2 cellular contexts compared by ENCODE assay signal in the genomic region with DNA sequence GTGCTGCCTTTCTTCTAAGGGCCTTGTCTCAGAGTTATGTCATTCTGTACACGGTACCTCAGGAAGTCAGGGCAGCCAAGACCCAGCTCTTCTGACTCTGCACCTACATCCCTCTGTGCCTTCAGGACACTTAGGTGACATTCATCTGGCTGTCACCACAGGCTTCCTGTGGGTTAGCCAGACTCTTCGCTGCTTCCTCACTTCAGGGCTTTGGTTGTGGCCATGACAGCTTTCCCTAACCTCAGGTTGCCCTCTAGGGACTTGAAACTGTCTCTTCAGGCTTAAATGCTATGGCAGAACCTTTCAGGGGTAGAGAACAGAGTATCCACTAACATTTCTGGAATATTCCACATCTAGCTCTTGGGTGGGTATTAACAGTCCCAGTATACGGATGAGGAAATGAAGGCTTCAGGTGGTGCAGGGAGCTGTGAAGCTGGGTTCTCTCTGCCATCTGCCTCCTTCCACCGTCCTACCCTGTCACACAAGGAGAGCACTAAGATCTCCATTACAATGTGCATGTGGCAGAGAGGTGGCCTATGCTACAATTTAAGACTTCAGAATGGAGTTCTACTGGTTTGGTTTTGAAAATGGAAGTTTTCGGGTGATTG.
TF ChIP-seq lines count a peak whose summit lies in the region.

No MANE protein-coding gene starts in this region.

TF ChIP-seq in HEK293, 187 proteins besides CTCF, POLR2A, EP300 and RAD21:
- TF ChIP-seq, protein P1, sequence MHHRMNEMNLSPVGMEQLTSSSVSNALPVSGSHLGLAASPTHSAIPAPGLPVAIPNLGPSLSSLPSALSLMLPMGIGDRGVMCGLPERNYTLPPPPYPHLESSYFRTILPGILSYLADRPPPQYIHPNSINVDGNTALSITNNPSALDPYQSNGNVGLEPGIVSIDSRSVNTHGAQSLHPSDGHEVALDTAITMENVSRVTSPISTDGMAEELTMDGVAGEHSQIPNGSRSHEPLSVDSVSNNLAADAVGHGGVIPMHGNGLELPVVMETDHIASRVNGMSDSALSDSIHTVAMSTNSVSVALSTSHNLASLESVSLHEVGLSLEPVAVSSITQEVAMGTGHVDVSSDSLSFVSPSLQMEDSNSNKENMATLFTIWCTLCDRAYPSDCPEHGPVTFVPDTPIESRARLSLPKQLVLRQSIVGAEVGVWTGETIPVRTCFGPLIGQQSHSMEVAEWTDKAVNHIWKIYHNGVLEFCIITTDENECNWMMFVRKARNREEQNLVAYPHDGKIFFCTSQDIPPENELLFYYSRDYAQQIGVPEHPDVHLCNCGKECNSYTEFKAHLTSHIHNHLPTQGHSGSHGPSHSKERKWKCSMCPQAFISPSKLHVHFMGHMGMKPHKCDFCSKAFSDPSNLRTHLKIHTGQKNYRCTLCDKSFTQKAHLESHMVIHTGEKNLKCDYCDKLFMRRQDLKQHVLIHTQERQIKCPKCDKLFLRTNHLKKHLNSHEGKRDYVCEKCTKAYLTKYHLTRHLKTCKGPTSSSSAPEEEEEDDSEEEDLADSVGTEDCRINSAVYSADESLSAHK (tag by site-specific recombination; IDR thresholded peaks at IDR 0.05): 0 out of 2 replicates have a peak, but pooled peaks have one; percentile 27
- TF ChIP-seq, protein P2, sequence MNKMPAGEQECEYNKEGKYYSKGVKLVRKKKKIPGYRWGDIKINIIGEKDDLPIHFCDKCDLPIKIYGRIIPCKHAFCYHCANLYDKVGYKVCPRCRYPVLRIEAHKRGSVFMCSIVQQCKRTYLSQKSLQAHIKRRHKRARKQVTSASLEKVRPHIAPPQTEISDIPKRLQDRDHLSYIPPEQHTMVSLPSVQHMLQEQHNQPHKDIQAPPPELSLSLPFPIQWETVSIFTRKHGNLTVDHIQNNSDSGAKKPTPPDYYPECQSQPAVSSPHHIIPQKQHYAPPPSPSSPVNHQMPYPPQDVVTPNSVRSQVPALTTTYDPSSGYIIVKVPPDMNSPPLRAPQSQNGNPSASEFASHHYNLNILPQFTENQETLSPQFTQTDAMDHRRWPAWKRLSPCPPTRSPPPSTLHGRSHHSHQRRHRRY (tag by site-specific recombination; IDR thresholded peaks at IDR 0.05): no peak

TF ChIP-seq in H1, 55 proteins besides CTCF, POLR2A, EP300 and RAD21:
- no peak for TF ChIP-seq SIRT6 (IDR thresholded peaks at IDR 0.05; ENCODE audit: low read length)
- no peak for TF ChIP-seq JUND (IDR thresholded peaks at IDR 0.05; ENCODE audit: low read length)
- no peak for TF ChIP-seq HDAC6 (IDR thresholded peaks at IDR 0.05; ENCODE audit: low read depth, low read length)
- TF ChIP-seq BACH1 (IDR thresholded peaks at IDR 0.05; ENCODE audit: low read length): no peak
- TF ChIP-seq TAF7 (optimal IDR thresholded peaks at IDR 0.05; ENCODE audit: borderline replicate concordance, low read depth, low read length): no peak
- TF ChIP-seq, protein P3, sequence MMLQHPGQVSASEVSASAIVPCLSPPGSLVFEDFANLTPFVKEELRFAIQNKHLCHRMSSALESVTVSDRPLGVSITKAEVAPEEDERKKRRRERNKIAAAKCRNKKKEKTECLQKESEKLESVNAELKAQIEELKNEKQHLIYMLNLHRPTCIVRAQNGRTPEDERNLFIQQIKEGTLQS (IDR thresholded peaks at IDR 0.05; ENCODE audit: insufficient read depth, low read depth, low read length): no peak
- no peak for TF ChIP-seq TEAD4 (IDR thresholded peaks at IDR 0.05; ENCODE audit: low read depth, low read length)
- TF ChIP-seq CHD2 (IDR thresholded peaks at IDR 0.05; ENCODE audit: low read length): no peak
- no peak for TF ChIP-seq TBP (IDR thresholded peaks at IDR 0.05; ENCODE audit: low read depth, low read length)
- TF ChIP-seq CHD1 (IDR thresholded peaks at IDR 0.05; ENCODE audit: low read depth, low read length): no peak
- no peak for TF ChIP-seq GABPA (IDR thresholded peaks at IDR 0.05; ENCODE audit: borderline replicate concordance, insufficient read depth, low read length)
- TF ChIP-seq YY1 (IDR thresholded peaks at IDR 0.05; ENCODE audit: low read depth, low read length): no peak
- TF ChIP-seq EZH2 (IDR thresholded peaks at IDR 0.05; ENCODE audit: low read depth, low read length, severe bottlenecking): no peak
- no peak for TF ChIP-seq SIN3A (conservative IDR thresholded peaks at IDR 0.05 in 1 of 2, IDR thresholded peaks at IDR 0.05 in 1 of 2; ENCODE audit: low read depth in 1 of 2, low read length in 2 of 2)
- TF ChIP-seq CEBPB (IDR thresholded peaks at IDR 0.05; ENCODE audit: low read depth, low read length): no peak
- TF ChIP-seq, protein P4, sequence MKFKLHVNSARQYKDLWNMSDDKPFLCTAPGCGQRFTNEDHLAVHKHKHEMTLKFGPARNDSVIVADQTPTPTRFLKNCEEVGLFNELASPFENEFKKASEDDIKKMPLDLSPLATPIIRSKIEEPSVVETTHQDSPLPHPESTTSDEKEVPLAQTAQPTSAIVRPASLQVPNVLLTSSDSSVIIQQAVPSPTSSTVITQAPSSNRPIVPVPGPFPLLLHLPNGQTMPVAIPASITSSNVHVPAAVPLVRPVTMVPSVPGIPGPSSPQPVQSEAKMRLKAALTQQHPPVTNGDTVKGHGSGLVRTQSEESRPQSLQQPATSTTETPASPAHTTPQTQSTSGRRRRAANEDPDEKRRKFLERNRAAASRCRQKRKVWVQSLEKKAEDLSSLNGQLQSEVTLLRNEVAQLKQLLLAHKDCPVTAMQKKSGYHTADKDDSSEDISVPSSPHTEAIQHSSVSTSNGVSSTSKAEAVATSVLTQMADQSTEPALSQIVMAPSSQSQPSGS (IDR thresholded peaks at IDR 0.05; ENCODE audit: low read length): no peak
